Comparison of ENCODE assay signal across 8 cellular contexts in genomic region chr11:47426062-47426956, GRCh38. TPM values are rescaled to one million over a fixed set of nuclear protein-coding genes. Genes with fewer than 3 reads are reported as not detected.
DNase-seq lines count a peak whose midpoint lies in the region; ATAC-seq and TF ChIP-seq lines count a peak whose summit lies in the region.

Gene PSMC3, minus strand, starts transcription at chr11:47426439. Its CDS starts 160 bp downstream, at chr11:47426279.

- peak within 1 kb of the TSS; percentile 100 for H3K27ac Mint-ChIP-seq in activated T-helper 17 cell treated with anti-CD3 and anti-CD28 coated beads, Interleukin-2, amount 50 U/mL, for 72 hours
- H3K27ac Mint-ChIP-seq in naive thymus-derived CD8-positive, alpha-beta T cell = peak within 1 kb of the TSS; percentile 97 to 100 (median 98)

- DNase-seq in Daoy (ENCODE audit: low read depth) (peak; percentile 97), GOT3 (lab: John Stamatoyannopoulos, UW) (peak; percentile 90), LNCaP clone FGC (ENCODE audit: low read depth) (peak; percentile 71), RWPE1 (ENCODE audit: low spot score) (peak; percentile 95), fibroblast of gingiva (ENCODE audit: low read depth) (peak; percentile 94)
- DNase-seq in naive thymus-derived CD8-positive, alpha-beta T cell = peak; percentile 94 to 99 (median 98)
- DNase-seq in stimulated activated naive CD4-positive, alpha-beta T cell (lab: John Stamatoyannopoulos, UW) = peak; percentile 86 to 97 (median 94)

- CTCF ChIA-PET in RWPE1 (lab: Yijun Ruan, JAX) = no interaction called here

- peak within 1 kb of the TSS; percentile 88 for H3K4me3 ChIP-seq in LNCaP clone FGC (ENCODE audit: low read depth, low read length)

- H3K4me3 Mint-ChIP-seq in activated T-helper 17 cell treated with anti-CD3 and anti-CD28 coated beads, Interleukin-2, amount 50 U/mL, for 72 hours = peak within 1 kb of the TSS; percentile 99
- H3K4me3 Mint-ChIP-seq in naive thymus-derived CD8-positive, alpha-beta T cell = peak within 1 kb of the TSS; percentile 98 to 100 (median 99)

- H3K36me3 Mint-ChIP-seq in activated T-helper 17 cell treated with anti-CD3 and anti-CD28 coated beads, Interleukin-2, amount 50 U/mL, for 72 hours (ENCODE audit: low read depth) = peaks cover 52% of the 10 kb centered on the region
- H3K36me3 Mint-ChIP-seq in naive thymus-derived CD8-positive, alpha-beta T cell = peaks cover 0 to 35% (median 6%) of the 10 kb centered on the region in 3 donors

- H3K27ac ChIP-seq in RWPE1 = peak within 1 kb of the TSS; percentile 84

- peaks cover 9% of the 10 kb centered on the region for H3K4me1 Mint-ChIP-seq in activated T-helper 17 cell treated with anti-CD3 and anti-CD28 coated beads, Interleukin-2, amount 50 U/mL, for 72 hours
- peaks cover 13 to 30% (median 29%) of the 10 kb centered on the region in 4 donors for H3K4me1 Mint-ChIP-seq in naive thymus-derived CD8-positive, alpha-beta T cell

- POLR2A ChIA-PET in RWPE1 (lab: Yijun Ruan, JAX; ENCODE audit: low non-redundant PET) = no interaction called here
- POLR2A ChIA-PET in naive thymus-derived CD8-positive, alpha-beta T cell (lab: Charles Lee) = interaction anchor here (0.8 to 4.1 kb wide), 15 partner anchors 9 to 421 kb away, joined by 3 to 36 read pairs (median 5); partner anchors contain the start of genes CELF1, DDB2, KBTBD4 and MADD

- H3K9me3 Mint-ChIP-seq in activated T-helper 17 cell treated with anti-CD3 and anti-CD28 coated beads, Interleukin-2, amount 50 U/mL, for 72 hours = no peaks in the 10 kb centered on the region
- no peaks in the 10 kb centered on the region for H3K9me3 Mint-ChIP-seq in naive thymus-derived CD8-positive, alpha-beta T cell

- TF ChIP-seq CTCF in LNCaP clone FGC (IDR thresholded peaks at IDR 0.05; ENCODE audit: control insufficient read depth, extremely low read depth, insufficient read depth) (no peak), RWPE1 (conservative IDR thresholded peaks at IDR 0.05; ENCODE audit: low read depth) (no peak)

- H3K27me3 Mint-ChIP-seq in activated T-helper 17 cell treated with anti-CD3 and anti-CD28 coated beads, Interleukin-2, amount 50 U/mL, for 72 hours = no peaks in the 10 kb centered on the region
- H3K27me3 Mint-ChIP-seq in naive thymus-derived CD8-positive, alpha-beta T cell = no peaks in the 10 kb centered on the region

- peak; percentile 97 for ATAC-seq in activated T-helper 17 cell treated with anti-CD3 and anti-CD28 coated beads, Interleukin-2, amount 50 U/mL, for 72 hours (replicated peaks)
- ATAC-seq in naive thymus-derived CD8-positive, alpha-beta T cell = peak; percentile 96 to 97

RNA-seq across cellular contexts. Expression of gene PSMC3, which starts in this region (rescaled TPM):
- total RNA-seq in Daoy (2014; rRNA removed; shearing (Covaris generic)) = 272 and 370 TPM in 2 replicates
- total RNA-seq in activated T-helper 17 cell treated with anti-CD3 and anti-CD28 coated beads, Interleukin-2, amount 50 U/mL, for 72 hours = 100 to 1,000 TPM; 109 to 174 TPM
- total RNA-seq in naive thymus-derived CD8-positive, alpha-beta T cell = 10 to 100 TPM; 58.4 to 60.0 TPM
- polyA plus RNA-seq in naive thymus-derived CD8-positive, alpha-beta T cell = 100 to 1,000 TPM in 1 of 3 donors, 10 to 100 TPM in 2; 91.5 to 106 (median 94.0) TPM

Comparison
In these comparisons a context has a peak if more than half of its experiments do, and no peak if none do; other contexts are left out.
1. Peak in every context shown above with its lines: DNase-seq, ATAC-seq, H3K4me3 ChIP-seq and H3K27ac ChIP-seq.